In the genomic region with DNA sequence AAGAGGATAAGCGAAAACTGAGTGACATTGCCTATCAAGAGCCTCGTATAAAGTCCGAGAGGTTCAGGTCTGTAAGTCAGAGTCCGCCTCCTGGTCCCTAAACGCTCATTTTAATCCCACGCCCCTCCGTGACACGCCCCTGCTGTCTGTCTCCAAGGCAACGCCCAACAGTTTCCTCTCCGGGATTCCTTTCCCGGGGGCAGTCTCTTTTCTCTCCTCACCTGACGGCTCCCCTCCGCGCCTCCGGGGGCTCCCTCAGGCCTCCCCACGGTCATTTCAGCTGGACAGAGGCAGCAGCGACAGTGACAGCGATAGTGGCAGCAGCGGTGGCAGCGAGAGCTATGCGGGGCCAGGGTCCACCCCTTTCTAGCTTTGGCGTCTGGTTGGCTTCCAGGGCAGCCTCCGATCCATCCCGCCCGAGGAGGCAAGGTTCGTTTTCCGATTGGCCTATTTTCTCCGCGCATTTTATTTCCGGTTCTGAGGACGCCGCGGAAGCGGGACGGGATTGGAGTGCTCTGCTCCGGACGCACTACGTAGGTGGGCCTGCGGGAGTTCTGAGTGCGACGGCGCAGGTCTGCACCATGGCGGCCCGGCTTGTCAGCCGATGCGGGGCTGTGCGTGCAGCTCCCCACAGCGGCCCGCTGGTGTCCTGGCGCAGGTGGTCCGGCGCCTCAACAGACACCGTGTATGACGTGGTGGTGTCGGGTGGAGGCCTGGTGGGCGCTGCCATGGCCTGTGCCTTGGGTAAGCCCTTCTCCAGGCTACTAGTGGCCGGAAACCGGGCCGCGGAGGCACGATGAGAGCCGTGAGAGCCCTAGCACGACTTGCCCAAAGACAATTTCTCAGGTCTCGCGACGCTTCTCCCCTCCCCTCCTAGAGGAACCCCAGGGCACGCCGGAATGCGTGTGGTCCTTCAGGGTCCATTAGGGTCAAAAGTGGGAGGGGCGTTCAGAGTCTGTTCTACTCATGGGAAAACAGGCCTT, we compare ENCODE assay signal across 8 cellular contexts. TPM values are rescaled to one million over a fixed set of nuclear protein-coding genes. Genes with fewer than 3 reads are reported as not detected.
DNase-seq lines count a peak whose midpoint lies in the region; ATAC-seq and TF ChIP-seq lines count a peak whose summit lies in the region.

A gene (plus strand): TSS at position 551 of the 983 bp plus-strand sequence. CDS start 31 bp downstream, at position 582.
A gene with protein sequence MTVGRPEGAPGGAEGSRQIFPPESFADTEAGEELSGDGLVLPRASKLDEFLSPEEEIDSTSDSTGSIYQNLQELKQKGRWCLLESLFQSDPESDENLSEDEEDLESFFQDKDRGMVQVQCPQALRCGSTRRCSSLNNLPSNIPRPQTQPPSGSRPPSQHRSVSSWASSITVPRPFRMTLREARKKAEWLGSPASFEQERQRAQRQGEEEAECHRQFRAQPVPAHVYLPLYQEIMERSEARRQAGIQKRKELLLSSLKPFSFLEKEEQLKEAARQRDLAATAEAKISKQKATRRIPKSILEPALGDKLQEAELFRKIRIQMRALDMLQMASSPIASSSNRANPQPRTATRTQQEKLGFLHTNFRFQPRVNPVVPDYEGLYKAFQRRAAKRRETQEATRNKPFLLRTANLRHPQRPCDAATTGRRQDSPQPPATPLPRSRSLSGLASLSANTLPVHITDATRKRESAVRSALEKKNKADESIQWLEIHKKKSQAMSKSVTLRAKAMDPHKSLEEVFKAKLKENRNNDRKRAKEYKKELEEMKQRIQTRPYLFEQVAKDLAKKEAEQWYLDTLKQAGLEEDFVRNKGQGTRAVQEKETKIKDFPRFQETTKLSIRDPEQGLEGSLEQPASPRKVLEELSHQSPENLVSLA (minus strand): TSS at position 343 of the 983 bp plus-strand sequence. CDS start 68 bp downstream, at position 275.

- H3K9me3 Mint-ChIP-seq in chondrocyte (ENCODE audit: low read depth): no peaks in the 10 kb centered on the region

- no peaks in the 10 kb centered on the region for H3K27me3 ChIP-seq in kidney epithelial cell (ENCODE audit: control insufficient read depth, insufficient read depth, low read length)

- peak within 1 kb of the TSS; percentile 97 for H3K27ac Mint-ChIP-seq in chondrocyte (ENCODE audit: unreplicated experiment)

- ATAC-seq in GM19035 (IDR thresholded peaks at IDR 0.05; ENCODE audit: unreplicated experiment): peak; percentile 95
- peak; percentile 92 for ATAC-seq in HG03354 (IDR thresholded peaks at IDR 0.05; ENCODE audit: poor library complexity, severe bottlenecking, unreplicated experiment)

- H3K4me3 ChIP-seq in kidney epithelial cell (ENCODE audit: low read depth, low read length): peak within 1 kb of the TSS; percentile 91

- H3K36me3 ChIP-seq in kidney epithelial cell (ENCODE audit: control insufficient read depth, insufficient read depth, low read length): no peaks in the 10 kb centered on the region

- H3K27me3 Mint-ChIP-seq in chondrocyte (ENCODE audit: low read depth): no peaks in the 10 kb centered on the region

- DNase-seq in AML-193 (lab: John Stamatoyannopoulos, UW): peak; percentile 92 to 93
- peak; percentile 88 for DNase-seq in NCI-H446 treated with DMSO at 0.1 percent for 48 hours (lab: John Stamatoyannopoulos, UW)
- peak; percentile 85 for DNase-seq in activated CD4-positive, alpha-beta T cell treated with anti-CD3 and anti-CD28 coated beads for 1 hour
- peak; percentile 98 for DNase-seq in chondrocyte (ENCODE audit: low spot score)
- peak; percentile 87 for DNase-seq in kidney epithelial cell (ENCODE audit: low read depth)
- peak; percentile 87 to 90 for DNase-seq in stimulated activated CD4-positive, alpha-beta T cell treated with anti-CD3 and anti-CD28 coated beads, Interleukin-15, amount 100 ng/mL, for 48 hours (ENCODE audit: low read depth in 2 of 2)

- TF ChIP-seq CTCF in chondrocyte (IDR thresholded peaks at IDR 0.05) (peak; percentile 39), kidney epithelial cell (IDR thresholded peaks at IDR 0.05; ENCODE audit: insufficient read depth, low read length, poor library complexity, severe bottlenecking) (no peak)

- peaks cover 24% of the 10 kb centered on the region for H3K4me1 Mint-ChIP-seq in chondrocyte (ENCODE audit: low read depth)

- peaks cover 6% of the 10 kb centered on the region for H3K36me3 Mint-ChIP-seq in chondrocyte (ENCODE audit: low read depth)

- H3K4me3 Mint-ChIP-seq in chondrocyte (ENCODE audit: unreplicated experiment): peak within 1 kb of the TSS; percentile 98

RNA-seq across cellular contexts. Expression of the first gene that starts in this region (rescaled TPM):
- 16.6 to 25.9 TPM (median 18.4 TPM) in 3 replicates for total RNA-seq in chondrocyte
- 24.4 and 34.0 TPM in 2 replicates for total RNA-seq in kidney epithelial cell

RNA-seq across cellular contexts. Expression of the second gene that starts in this region (rescaled TPM):
- total RNA-seq in chondrocyte: 5.5 to 5.9 TPM (median 5.8 TPM) in 3 replicates
- 4.8 and 5.5 TPM in 2 replicates for total RNA-seq in kidney epithelial cell

Comparison
In these comparisons a context has a peak if more than half of its experiments do, and no peak if none do; other contexts are left out.
1. Peak in every context shown above with its lines: DNase-seq, ATAC-seq and H3K4me3 ChIP-seq.